In the genomic region with DNA sequence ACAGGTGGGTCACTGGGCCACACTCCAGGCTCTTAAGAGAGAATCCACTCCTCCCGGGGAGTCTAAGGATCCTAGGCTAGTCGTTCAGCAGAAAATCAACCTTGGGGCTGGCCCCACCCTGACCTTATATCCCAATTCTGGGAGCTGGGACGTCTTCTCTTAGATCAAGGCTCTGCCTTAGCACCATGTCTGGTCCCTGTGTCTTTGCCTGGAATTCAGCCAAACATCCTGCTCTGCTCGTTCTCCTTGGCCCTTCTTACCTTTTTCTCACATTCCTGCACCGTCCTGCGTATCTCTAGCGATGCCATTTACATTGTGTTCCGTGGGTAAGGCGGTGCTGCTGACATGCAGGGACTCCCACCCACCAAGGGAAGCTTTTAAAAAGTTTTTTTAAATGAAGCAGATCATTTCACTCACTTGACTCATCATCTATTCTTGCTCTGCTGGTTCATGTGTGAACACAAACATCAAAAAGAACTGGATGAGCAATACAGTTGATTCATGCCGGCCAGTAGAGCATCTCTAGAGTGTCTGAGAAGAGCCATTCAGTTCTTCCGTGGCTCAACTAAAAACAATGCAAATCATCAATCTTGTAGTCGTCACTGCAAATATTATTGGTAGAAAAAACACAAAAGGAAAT, we compare ENCODE assay signal across 13 cellular contexts. TPM values are rescaled to one million over a fixed set of nuclear protein-coding genes. Genes with fewer than 3 reads are reported as not detected.
DNase-seq lines count a peak whose midpoint lies in the region; ATAC-seq and TF ChIP-seq lines count a peak whose summit lies in the region.
"Had no signal": no experiment of that assay in that cellular context is flagged by ENCODE, and none has a peak within 500 bp of the region (broad histone marks: within the 10 kb centered on the region; RNA-seq: fewer than 3 reads in every experiment).

No MANE protein-coding gene starts in this region.

- peak in 1 of 2 donors; percentile 3 for DNase-seq in activated T-cell treated with anti-CD3 and anti-CD28 coated beads, Interleukin-2, amount 50 U/mL, for 72 hours
- no peak for DNase-seq in activated T-cell treated with anti-CD3 and anti-CD28 coated beads, Interleukin-2, amount 50 U/mL, for 48 hours
- DNase-seq in RWPE1 (ENCODE audit: low spot score) (peak; percentile 83), fibroblast of mammary gland (ENCODE audit: low read depth) (peak; percentile 87), stromal cell of bone marrow (ENCODE audit: low read depth) (peak; percentile 64), NOMO-1 treated with dmso at 0.1 percent for 144 hours (lab: John Stamatoyannopoulos, UW; ENCODE audit: unreplicated experiment) (no peak), H7 (no peak)
- DNase-seq: central memory CD4-positive, alpha-beta T cell; esophagus squamous epithelium; naive thymus-derived CD8-positive, alpha-beta T cell; NCI-H1436 had no signal

- TF ChIP-seq CTCF in RWPE1 (conservative IDR thresholded peaks at IDR 0.05; ENCODE audit: low read depth) (no peak), fibroblast of mammary gland (conservative IDR thresholded peaks at IDR 0.05; ENCODE audit: control insufficient read depth, insufficient read depth, low read depth, low read length) (no peak)

- CTCF ChIA-PET in RWPE1 (lab: Yijun Ruan, JAX), result interaction anchor here (1.0 kb wide), 2 partner anchors 39 to 138 kb away, joined by 3 read pairs; no protein-coding TSS in a partner anchor

- no peak overlapping the region for H3K27ac Mint-ChIP-seq in activated T-cell treated with anti-CD3 and anti-CD28 coated beads, Interleukin-2, amount 50 U/mL, for 72 hours
- H3K27ac Mint-ChIP-seq: naive thymus-derived CD8-positive, alpha-beta T cell had no signal

- H3K36me3 ChIP-seq in H7 (replicated peaks; ENCODE audit: control insufficient read depth, insufficient read depth, low read length), result no peaks in the 10 kb centered on the region
- H3K36me3 ChIP-seq: esophagus squamous epithelium had no signal

- H3K4me3 ChIP-seq in fibroblast of mammary gland (ENCODE audit: control insufficient read depth, low read depth, low read length) (no peak overlapping the region), H7 (ENCODE audit: insufficient read depth, low read depth, low read length) (no peak overlapping the region)
- H3K4me3 ChIP-seq: esophagus squamous epithelium, SK-N-MC had no signal

- H3K36me3 Mint-ChIP-seq in activated T-cell treated with anti-CD3 and anti-CD28 coated beads, Interleukin-2, amount 50 U/mL, for 72 hours (ENCODE audit: insufficient read depth in 2 of 2), result no peaks in the 10 kb centered on the region
- H3K36me3 Mint-ChIP-seq: naive thymus-derived CD8-positive, alpha-beta T cell had no signal

- no peaks in the 10 kb centered on the region for H3K4me1 Mint-ChIP-seq in activated T-cell treated with anti-CD3 and anti-CD28 coated beads, Interleukin-2, amount 50 U/mL, for 72 hours (ENCODE audit: low read depth)

- no peak overlapping the region for H3K27ac ChIP-seq in RWPE1
- H3K27ac ChIP-seq: esophagus squamous epithelium, SK-N-MC had no signal

- no peak overlapping the region for H3K4me3 Mint-ChIP-seq in activated T-cell treated with anti-CD3 and anti-CD28 coated beads, Interleukin-2, amount 50 U/mL, for 72 hours
- H3K4me3 Mint-ChIP-seq: naive thymus-derived CD8-positive, alpha-beta T cell had no signal

- ATAC-seq in activated T-cell treated with anti-CD3 and anti-CD28 coated beads, Interleukin-2, amount 50 U/mL, for 72 hours (replicated peaks in 1 of 2), result peak; percentile 62 to 72
- no peak for ATAC-seq in HG02763 (IDR thresholded peaks at IDR 0.05; ENCODE audit: unreplicated experiment)
- ATAC-seq: naive thymus-derived CD8-positive, alpha-beta T cell had no signal

- no peaks in the 10 kb centered on the region for H3K9me3 Mint-ChIP-seq in activated T-cell treated with anti-CD3 and anti-CD28 coated beads, Interleukin-2, amount 50 U/mL, for 72 hours
- H3K9me3 Mint-ChIP-seq: naive thymus-derived CD8-positive, alpha-beta T cell had no signal

- no peaks in the 10 kb centered on the region for H3K27me3 ChIP-seq in H7 (ENCODE audit: control insufficient read depth, insufficient read depth, low read length)

- peaks cover 22% of the 10 kb centered on the region for H3K27me3 Mint-ChIP-seq in activated T-cell treated with anti-CD3 and anti-CD28 coated beads, Interleukin-2, amount 50 U/mL, for 72 hours (ENCODE audit: low read depth)

- POLR2A ChIA-PET in RWPE1 (lab: Yijun Ruan, JAX; ENCODE audit: low non-redundant PET), result no interaction called here

RNA-seq across cellular contexts. Expression of gene KCNK13, which starts 50.2 kb away (rescaled TPM):
- not detected for total RNA-seq in activated T-cell treated with anti-CD3 and anti-CD28 coated beads, Interleukin-2, amount 50 U/mL, for 72 hours
- 0.07 and 0.28 TPM in 2 replicates for total RNA-seq in H7 (2014; rRNA removed; shearing (Covaris generic))
- total RNA-seq: naive thymus-derived CD8-positive, alpha-beta T cell had no signal

Comparison
In these comparisons a context has a peak if more than half of its experiments do, and no peak if none do; other contexts are left out.
1. DNase-seq: peak in RWPE1 (single experiment), fibroblast of mammary gland (single experiment) and stromal cell of bone marrow (single experiment); none in activated T-cell treated with anti-CD3 and anti-CD28 coated beads, Interleukin-2, amount 50 U/mL, for 48 hours (0 of 2), NOMO-1 treated with dmso at 0.1 percent for 144 hours (single experiment) and H7 (single experiment).